Comparison of ENCODE assay signal across 17 cellular contexts in genomic region chrX:32010157-32010656, GRCh38.
DNase-seq lines count a peak whose midpoint lies in the region; ATAC-seq, FAIRE-seq and TF ChIP-seq lines count a peak whose summit lies in the region.
"Had no signal": no experiment of that assay in that cellular context is flagged by ENCODE, and none has a peak within 500 bp of the region (broad histone marks: within the 10 kb centered on the region; RNA-seq: fewer than 3 reads in every experiment).

No MANE protein-coding gene starts in this region.

- H3K9me3 ChIP-seq in HepG2 (ENCODE audit: low read length) = no peaks in the 10 kb centered on the region
- H3K9me3 ChIP-seq: Caco-2 had no signal

- no peaks in the 10 kb centered on the region for H3K27me3 ChIP-seq in bronchial epithelial cell (ENCODE audit: control insufficient read depth, insufficient read depth, low read length)
- H3K27me3 ChIP-seq in HepG2 (ENCODE audit: control insufficient read depth in 1 of 2, insufficient read depth in 2 of 2, low read length in 2 of 2) = no peaks in the 10 kb centered on the region

- FAIRE-seq in bronchial epithelial cell (lab: Jason Lieb, UNC) (peak; percentile 7), HepG2 (lab: Jason Lieb, UNC) (no peak)
- FAIRE-seq: D721Med, GM12878, H1 had no signal

- TF ChIP-seq RAD21 in HepG2 (CRISPR knock-in tag; IDR thresholded peaks at IDR 0.05) = no peak

- TF ChIP-seq EP300 in HepG2 (IDR thresholded peaks at IDR 0.05; ENCODE audit: low read depth in 2 of 2, low read length in 2 of 2) (no peak), HepG2 (CRISPR knock-in tag; IDR thresholded peaks at IDR 0.05; ENCODE audit: borderline replicate concordance) (no peak)

- H3K4me3 ChIP-seq in bronchial epithelial cell (ENCODE audit: low read depth, low read length) (no peak overlapping the region), HepG2 (replicated peaks in 1 of 3; ENCODE audit: insufficient read depth in 1 of 3, low read depth in 2 of 3, low read length in 3 of 3) (no peak overlapping the region)
- H3K4me3 ChIP-seq: GM12878 had no signal

- H3K27ac ChIP-seq in HepG2 (ENCODE audit: extremely low read length, insufficient read depth, low read length) = no peak overlapping the region
- H3K27ac ChIP-seq: 22Rv1, C4-2B, KMS-11 had no signal

- 27% methylated on average over 7 of the region's 7 CpGs for WGBS in HepG2 (ENCODE audit: low lambda C conversion rate)

- POLR2A ChIA-PET in HepG2 (lab: Yijun Ruan, JAX) = no interaction called here

- BruUV-seq in HepG2 (replicated peaks; lab: Mats Ljungman, UMichigan) = no TSS peak

- no peaks in the 10 kb centered on the region for H3K79me2 ChIP-seq in HepG2 (ENCODE audit: insufficient read depth, low read length)

- no peak for ATAC-seq in HepG2
- ATAC-seq in HG02852 (IDR thresholded peaks at IDR 0.05; ENCODE audit: unreplicated experiment) = no peak
- ATAC-seq: GM12878 had no signal

- no peaks in the 10 kb centered on the region for H4K20me1 ChIP-seq in HepG2 (ENCODE audit: insufficient read depth, low read length)

- no peak for TF ChIP-seq CTCF in bronchial epithelial cell (IDR thresholded peaks at IDR 0.05; ENCODE audit: insufficient read depth, low read length, severe bottlenecking)
- TF ChIP-seq CTCF in HepG2 (CRISPR knock-in tag; IDR thresholded peaks at IDR 0.05) = no peak

- H2AFZ ChIP-seq in HepG2 (ENCODE audit: low read length) = no peak overlapping the region

- in situ Hi-C loops in HepG2 (cut with HindIII; ENCODE audit: extremely low pct_ligation_motif_present, low pct_unique_long_range_greater_than_20kb) = no loop called here

- H3K4me2 ChIP-seq in HepG2 (ENCODE audit: low read depth, low read length) = no peak overlapping the region
- H3K4me2 ChIP-seq: KMS-11 had no signal

- H3K36me3 ChIP-seq in bronchial epithelial cell (ENCODE audit: control insufficient read depth, insufficient read depth, low read length) (no peaks in the 10 kb centered on the region), HepG2 (replicated peaks in 1 of 2; ENCODE audit: control insufficient read depth in 1 of 2, insufficient read depth in 2 of 2, low read length in 2 of 2) (no peaks in the 10 kb centered on the region)

- intact Hi-C loops in HepG2 (cut with micrococcal nuclease; ENCODE audit: unreplicated experiment) = no loop called here

- CTCF ChIA-PET in HepG2 (lab: Yijun Ruan, JAX; ENCODE audit: low intra/inter-chr PET ratio, low total read pairs) = no interaction called here

- TF ChIP-seq POLR2A in HepG2 (IDR thresholded peaks at IDR 0.05; ENCODE audit: insufficient read depth in 1 of 2, low read depth in 2 of 2, low read length in 2 of 2) = no peak

- DNase-seq in DMS53 (lab: John Stamatoyannopoulos, UW) = peak; percentile 15
- DNase-seq in DMS53 treated with DMSO at 0.1 percent for 48 hours (lab: John Stamatoyannopoulos, UW; ENCODE audit: unreplicated experiment) = no peak
- DNase-seq in bronchial epithelial cell (ENCODE audit: low read depth) = no peak
- DNase-seq in HepG2 (ENCODE audit: low spot score) = no peak
- DNase-seq in NCI-H2171 (lab: John Stamatoyannopoulos, UW) = no peak
- DNase-seq in NCI-H146 treated with DMSO at 0.1 percent for 48 hours (lab: John Stamatoyannopoulos, UW; ENCODE audit: unreplicated experiment) = no peak
- DNase-seq: Caco-2; CD4-positive, alpha-beta T cell; DMS79 treated with DMSO at 0.1 percent for 48 hours; H9 had no signal

- H3K4me1 ChIP-seq in HepG2 (ENCODE audit: insufficient read depth, low read length) = no peaks in the 10 kb centered on the region
- H3K4me1 ChIP-seq: Caco-2 had no signal

- no peak overlapping the region for H3K9ac ChIP-seq in HepG2 (ENCODE audit: insufficient read depth, low read depth, low read length)
- H3K9ac ChIP-seq: KMS-11 had no signal

TF ChIP-seq in HepG2, 621 proteins besides CTCF, POLR2A, EP300 and RAD21:
- no peak for TF ChIP-seq MLLT10 (CRISPR knock-in tag; IDR thresholded peaks at IDR 0.05)
- no peak for TF ChIP-seq PATZ1 (CRISPR knock-in tag; IDR thresholded peaks at IDR 0.05)
- peak; percentile 87 for TF ChIP-seq CREB1 (IDR thresholded peaks at IDR 0.05)
- no peak for TF ChIP-seq CREB1 (CRISPR knock-in tag; IDR thresholded peaks at IDR 0.05)
- TF ChIP-seq NFIC (IDR thresholded peaks at IDR 0.05; ENCODE audit: low read length) = no peak
- TF ChIP-seq ATF7 (IDR thresholded peaks at IDR 0.05) = peak; percentile 85
- TF ChIP-seq ATF7 (CRISPR knock-in tag; IDR thresholded peaks at IDR 0.05) = no peak
- TF ChIP-seq HES4 (CRISPR knock-in tag; IDR thresholded peaks at IDR 0.05; ENCODE audit: borderline replicate concordance) = no peak
- no peak for TF ChIP-seq ZKSCAN5 (CRISPR knock-in tag; IDR thresholded peaks at IDR 0.05)
